8 cellular contexts compared by ENCODE assay signal in the genomic region with DNA sequence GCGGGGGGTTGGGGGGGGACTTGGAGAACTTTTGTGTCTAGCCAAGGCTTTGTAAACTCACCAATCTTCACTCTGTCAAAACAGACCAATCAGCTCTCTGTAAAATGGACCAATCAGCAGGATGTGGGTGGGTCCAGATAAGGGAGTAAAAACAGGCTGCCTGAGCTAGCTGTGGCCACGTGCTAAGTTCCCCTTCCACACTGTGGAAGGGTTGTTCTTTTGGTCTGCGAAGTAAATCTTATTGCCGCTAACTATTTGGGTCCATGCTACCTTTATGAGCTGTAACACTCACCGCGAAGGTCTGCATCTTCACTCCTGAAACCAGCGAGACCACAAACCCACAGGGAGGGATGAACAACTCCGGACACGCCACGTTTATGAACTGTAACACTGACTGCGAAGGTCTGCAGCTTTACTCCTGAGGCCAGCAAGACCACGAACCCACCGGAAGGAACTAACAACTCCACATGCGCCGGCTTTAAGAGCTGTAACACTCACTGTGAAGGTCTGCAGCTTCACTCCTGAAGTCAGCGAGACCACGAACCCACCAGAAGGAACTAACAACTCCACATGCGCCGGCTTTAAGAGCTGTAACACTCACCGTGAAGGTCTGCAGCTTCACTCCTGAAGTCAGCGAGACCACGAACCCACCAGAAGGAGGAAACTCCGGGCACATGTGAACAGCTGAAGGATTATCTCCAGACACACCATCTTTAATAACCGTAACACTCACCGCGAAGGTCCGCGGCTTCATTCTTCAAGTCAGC.
DNase-seq lines count a peak whose midpoint lies in the region; ATAC-seq lines count a peak whose summit lies in the region.
"Not testable (repeated sequence)": the region's sequence is repeated elsewhere in the genome, so short reads cannot be mapped to it uniquely, and the experiment has no call there.

No MANE protein-coding gene starts in this region.

- not testable (repeated sequence) for H3K9me3 Mint-ChIP-seq in naive thymus-derived CD4-positive, alpha-beta T cell; stimulated activated naive CD8-positive, alpha-beta T cell treated with anti-CD3 and anti-CD28 coated beads, Interleukin-15, Interleukin-2, amounts not matched to agents 100 ng/mL and 50 ng/mL, for 24 hours

- H3K4me3 Mint-ChIP-seq in T-helper 17 cell: peak overlapping the region; percentile 87
- H3K4me3 Mint-ChIP-seq in naive thymus-derived CD4-positive, alpha-beta T cell: peak overlapping the region; percentile 77 to 87 (median 82)
- H3K4me3 Mint-ChIP-seq in stimulated activated naive CD8-positive, alpha-beta T cell treated with anti-CD3 and anti-CD28 coated beads, Interleukin-15, Interleukin-2, amounts not matched to agents 100 ng/mL and 50 ng/mL, for 24 hours: peak overlapping the region; percentile 70

- CTCF ChIA-PET in naive thymus-derived CD4-positive, alpha-beta T cell (lab: Charles Lee): interaction anchor here (0.6 kb wide), 1 partner anchor 825 kb away, joined by 5 read pairs; no protein-coding TSS in a partner anchor

- peak overlapping the region; percentile 59 for H3K27ac Mint-ChIP-seq in T-helper 17 cell
- H3K27ac Mint-ChIP-seq in naive thymus-derived CD4-positive, alpha-beta T cell: peak overlapping the region in 5 of 9 donors; percentile 3 to 72 (median 42)
- H3K27ac Mint-ChIP-seq in stimulated activated naive CD8-positive, alpha-beta T cell treated with anti-CD3 and anti-CD28 coated beads, Interleukin-15, Interleukin-2, amounts not matched to agents 100 ng/mL and 50 ng/mL, for 24 hours: peak overlapping the region; percentile 66

- not testable (repeated sequence) for H3K9me3 ChIP-seq in T-helper 17 cell (ENCODE audit: control insufficient read depth, low read length, poor library complexity, severe bottlenecking); naive thymus-derived CD4-positive, alpha-beta T cell (ENCODE audit: control insufficient read depth in 2 of 3, low read length in 3 of 3)

- H3K27me3 Mint-ChIP-seq in T-helper 17 cell: peaks cover 26% of the 10 kb centered on the region
- H3K27me3 Mint-ChIP-seq in naive thymus-derived CD4-positive, alpha-beta T cell: peaks cover 14 to 54% (median 34%) of the 10 kb centered on the region in 5 donors
- H3K27me3 Mint-ChIP-seq in stimulated activated naive CD8-positive, alpha-beta T cell treated with anti-CD3 and anti-CD28 coated beads, Interleukin-15, Interleukin-2, amounts not matched to agents 100 ng/mL and 50 ng/mL, for 24 hours: peaks cover 48% of the 10 kb centered on the region

- not testable (repeated sequence) for H3K4me1 ChIP-seq in naive thymus-derived CD4-positive, alpha-beta T cell (ENCODE audit: control insufficient read depth in 2 of 2, insufficient read depth in 2 of 2, low read length in 2 of 2)

- ATAC-seq in GM18499 (IDR thresholded peaks at IDR 0.05; ENCODE audit: insufficient read depth, unreplicated experiment) (peak; percentile 90), GM19455 (IDR thresholded peaks at IDR 0.05; ENCODE audit: unreplicated experiment) (peak; percentile 76), HG02798 (IDR thresholded peaks at IDR 0.05; ENCODE audit: poor library complexity, unreplicated experiment) (peak; percentile 83), HG03457 (IDR thresholded peaks at IDR 0.05; ENCODE audit: unreplicated experiment) (peak; percentile 89), T-helper 17 cell (peak; percentile 55)
- peak; percentile 67 for ATAC-seq in naive thymus-derived CD4-positive, alpha-beta T cell

- POLR2A ChIA-PET in naive thymus-derived CD4-positive, alpha-beta T cell (lab: Charles Lee): not testable (repeated sequence)

- H3K36me3 Mint-ChIP-seq in T-helper 17 cell (ENCODE audit: low read depth); naive thymus-derived CD4-positive, alpha-beta T cell; stimulated activated naive CD8-positive, alpha-beta T cell treated with anti-CD3 and anti-CD28 coated beads, Interleukin-15, Interleukin-2, amounts not matched to agents 100 ng/mL and 50 ng/mL, for 24 hours (ENCODE audit: low read depth): not testable (repeated sequence)

- H3K4me1 Mint-ChIP-seq in T-helper 17 cell: not testable (repeated sequence)
- peaks cover 6 to 28% (median 21%) of the 10 kb centered on the region in 7 donors for H3K4me1 Mint-ChIP-seq in naive thymus-derived CD4-positive, alpha-beta T cell
- peaks cover 25% of the 10 kb centered on the region for H3K4me1 Mint-ChIP-seq in stimulated activated naive CD8-positive, alpha-beta T cell treated with anti-CD3 and anti-CD28 coated beads, Interleukin-15, Interleukin-2, amounts not matched to agents 100 ng/mL and 50 ng/mL, for 24 hours (ENCODE audit: low read depth)

- not testable (repeated sequence) for H3K36me3 ChIP-seq in naive thymus-derived CD4-positive, alpha-beta T cell (ENCODE audit: control insufficient read depth in 2 of 3, insufficient read depth in 3 of 3, low read length in 3 of 3)

- intact Hi-C loops in naive thymus-derived CD4-positive, alpha-beta T cell (cut with micrococcal nuclease): not testable (repeated sequence)

- H3K27me3 ChIP-seq in naive thymus-derived CD4-positive, alpha-beta T cell (ENCODE audit: control insufficient read depth in 2 of 2, insufficient read depth in 2 of 2, low read length in 2 of 2): not testable (repeated sequence)

- H3K27ac ChIP-seq in naive thymus-derived CD4-positive, alpha-beta T cell (ENCODE audit: low read depth, low read length): not testable (repeated sequence)

- not testable (repeated sequence) for DNase-seq in T-helper 17 cell
- DNase-seq in activated T-cell treated with anti-CD3 and anti-CD28 coated beads, Interleukin-2, amount 50 U/mL, for 48 hours: peak; percentile 42 to 51
- peak in 3 of 9 donors; percentile 1 to 4 (median 3) for DNase-seq in naive thymus-derived CD4-positive, alpha-beta T cell

- H3K4me3 ChIP-seq in naive thymus-derived CD4-positive, alpha-beta T cell (ENCODE audit: low read length): peak overlapping the region; percentile 34
